In genomic region chr6:143527677-143528076, GRCh38 we compare ENCODE assay signal across 23 cellular contexts.
"Had no signal": no experiment of that assay in that cellular context is flagged by ENCODE, and none has a peak within 500 bp of the region (broad histone marks: within the 10 kb centered on the region; RNA-seq: fewer than 3 reads in every experiment).

No MANE protein-coding gene starts in this region.

- H3K4me1 ChIP-seq: adrenal gland, ascending aorta, colonic mucosa, vagina had no signal

- H3K27ac ChIP-seq: adrenal gland, ascending aorta, brain microvascular endothelial cell, colonic mucosa, epithelial cell of prostate, sigmoid colon, thoracic aorta, vagina had no signal

- H3K27me3 Mint-ChIP-seq: activated CD4-positive, alpha-beta memory T cell treated with anti-CD3 and anti-CD28 coated beads for 36 hours; activated naive CD4-positive, alpha-beta T cell treated with anti-CD3 and anti-CD28 coated beads, Interleukin-2, amount 50 U/mL, for 24 hours; type B pancreatic cell had no signal

- FAIRE-seq: islet of Langerhans had no signal

- H3K4me3 Mint-ChIP-seq: type B pancreatic cell had no signal

- H3K9me3 ChIP-seq: adrenal gland, ascending aorta, colonic mucosa, heart left ventricle, sigmoid colon, thoracic aorta, vagina had no signal

- DNase-seq: activated CD4-positive, alpha-beta memory T cell treated with anti-CD3 and anti-CD28 coated beads for 36 hours; activated CD4-positive, alpha-beta T cell treated with anti-CD3 and anti-CD28 coated beads for 48 hours; activated CD4-positive, CD25-positive, alpha-beta regulatory T cell; activated gamma-delta T cell treated with Interleukin-2 at 50 U/mL for 16 hours; adrenal gland; brain microvascular endothelial cell; colonic mucosa; heart left ventricle; left ventricle myocardium superior; nucleus accumbens; posterior cingulate gyrus; sigmoid colon; stimulated activated CD4-positive, alpha-beta T cell treated with anti-CD3 and anti-CD28 coated beads, Interleukin-2, amount 100 ng/mL, for 48 hours; stimulated activated CD8-positive, alpha-beta memory T cell treated with anti-CD3 and anti-CD28 coated beads, Interleukin-4, amount 100 ng/mL, for 48 hours; stimulated activated naive CD4-positive, alpha-beta T cell treated with Interleukin-2 at 50 U/mL for 16 hours had no signal

- ATAC-seq: heart left ventricle, left ventricle myocardium superior had no signal

- H3K27me3 ChIP-seq: adrenal gland, ascending aorta, brain microvascular endothelial cell, colonic mucosa, heart left ventricle, sigmoid colon, vagina had no signal

- H3K27ac Mint-ChIP-seq: type B pancreatic cell had no signal

- H3K4me3 ChIP-seq: adrenal gland, ascending aorta, colonic mucosa, heart left ventricle, sigmoid colon, smooth muscle cell, thoracic aorta, vagina had no signal

- H3K9me3 Mint-ChIP-seq: activated naive CD4-positive, alpha-beta T cell treated with anti-CD3 and anti-CD28 coated beads, Interleukin-2, amount 50 U/mL, for 24 hours; type B pancreatic cell had no signal

- H3K36me3 Mint-ChIP-seq: activated CD4-positive, alpha-beta memory T cell treated with anti-CD3 and anti-CD28 coated beads for 36 hours; activated naive CD4-positive, alpha-beta T cell treated with anti-CD3 and anti-CD28 coated beads, Interleukin-2, amount 50 U/mL, for 24 hours; type B pancreatic cell had no signal

- H3K36me3 ChIP-seq: adrenal gland, ascending aorta, brain microvascular endothelial cell, colonic mucosa, heart left ventricle, sigmoid colon, thoracic aorta, vagina had no signal

- H3K4me2 ChIP-seq: smooth muscle cell had no signal
